Comparison of ENCODE assay signal across 26 cellular contexts in genomic region chr3:24781454-24781853, GRCh38.
"Had no signal": no experiment of that assay in that cellular context is flagged by ENCODE, and none has a peak within 500 bp of the region (broad histone marks: within the 10 kb centered on the region; RNA-seq: fewer than 3 reads in every experiment).

No MANE protein-coding gene starts in this region.

- DNase-seq: stimulated activated CD4-positive, alpha-beta T cell treated with anti-CD3 and anti-CD28 coated beads, Interleukin-2, amount 100 ng/mL, for 48 hours; stimulated activated CD4-positive, alpha-beta T cell treated with anti-CD3 and anti-CD28 coated beads, Interleukin-4, amount 100 ng/mL, for 1 hour; stimulated activated CD4-positive, alpha-beta T cell treated with anti-CD3 and anti-CD28 coated beads, Interleukin-4, amount 100 ng/mL, for 24 hours; stimulated activated CD4-positive, alpha-beta T cell treated with anti-CD3 and anti-CD28 coated beads, Interleukin-4, amount 100 ng/mL, for 4 hours; stimulated activated CD8-positive, alpha-beta memory T cell treated with anti-CD3 and anti-CD28 coated beads, Interleukin-4, amount 100 ng/mL, for 48 hours; stimulated activated naive B cell treated with anti-CD40 and anti-IgM and Interleukin-4, amounts not matched to agents 10 μg/mL and 1 μg/mL and 100 μg/mL, for 72 hours; stimulated activated naive CD4-positive, alpha-beta T cell; stimulated activated naive CD4-positive, alpha-beta T cell treated with Interleukin-2 at 50 U/mL for 16 hours; stimulated activated naive CD8-positive, alpha-beta T cell treated with anti-CD3 and anti-CD28 coated beads, Interleukin-15, amount 100 ng/mL, for 72 hours; stimulated activated naive CD8-positive, alpha-beta T cell treated with anti-CD3 and anti-CD28 coated beads, Interleukin-15, Interleukin-2, amounts not matched to agents 100 U/mL and 50 U/mL, for 24 hours; stomach; substantia nigra; testis; thyroid gland; tibial artery; transverse colon; trophoblast cell; upper lobe of left lung; upper lobe of right lung; uterus had no signal

- H3K36me3 ChIP-seq: stomach, suprapubic skin, thoracic aorta, thyroid gland, tibial artery, tibial nerve, transverse colon, upper lobe of left lung, upper lobe of right lung, uterus, vagina had no signal

- H3K4me1 ChIP-seq: stomach, suprapubic skin, testis, thyroid gland, tibial artery, tibial nerve, transverse colon, upper lobe of left lung, upper lobe of right lung, uterus, vagina had no signal

- H3K9me3 ChIP-seq: testis, thyroid gland had no signal

- H3K27ac ChIP-seq: stomach, suprapubic skin, testis, thoracic aorta, thyroid gland, tibial artery, tibial nerve, transverse colon, upper lobe of left lung, upper lobe of right lung, uterus, vagina had no signal

- H3K4me3 ChIP-seq: stomach, suprapubic skin, testis, thoracic aorta, thyroid gland, tibial artery, tibial nerve, transverse colon, upper lobe of left lung, upper lobe of right lung, uterus, vagina had no signal

- H3K27me3 ChIP-seq: stomach, suprapubic skin, testis, thyroid gland, tibial artery, tibial nerve, transverse colon, upper lobe of left lung, upper lobe of right lung, uterus, vagina had no signal

- ATAC-seq: stimulated activated effector memory CD8-positive, alpha-beta T cell treated with anti-CD3 and anti-CD28 coated beads, Interleukin-12 subunit alpha, Interleukin-12 subunit beta, amount 100 ng/mL, for 72 hours; stimulated activated memory B cell treated with anti-CD40 and anti-IgM and Interleukin-4, amounts not matched to agents 10 μg/mL and 1 μg/mL and 100 μg/mL, for 72 hours; stimulated activated naive B cell treated with anti-CD40 and anti-IgM and Interleukin-4, amounts not matched to agents 10 μg/mL and 1 μg/mL and 100 μg/mL, for 72 hours; stimulated activated naive CD8-positive, alpha-beta T cell treated with anti-CD3 and anti-CD28 coated beads, Interleukin-15, amount 100 ng/mL, for 72 hours; stimulated activated naive CD8-positive, alpha-beta T cell treated with anti-CD3 and anti-CD28 coated beads, Interleukin-15, Interleukin-2, amounts not matched to agents 100 U/mL and 50 U/mL, for 24 hours; upper lobe of right lung had no signal
